8 cellular contexts compared by ENCODE assay signal in the genomic region with DNA sequence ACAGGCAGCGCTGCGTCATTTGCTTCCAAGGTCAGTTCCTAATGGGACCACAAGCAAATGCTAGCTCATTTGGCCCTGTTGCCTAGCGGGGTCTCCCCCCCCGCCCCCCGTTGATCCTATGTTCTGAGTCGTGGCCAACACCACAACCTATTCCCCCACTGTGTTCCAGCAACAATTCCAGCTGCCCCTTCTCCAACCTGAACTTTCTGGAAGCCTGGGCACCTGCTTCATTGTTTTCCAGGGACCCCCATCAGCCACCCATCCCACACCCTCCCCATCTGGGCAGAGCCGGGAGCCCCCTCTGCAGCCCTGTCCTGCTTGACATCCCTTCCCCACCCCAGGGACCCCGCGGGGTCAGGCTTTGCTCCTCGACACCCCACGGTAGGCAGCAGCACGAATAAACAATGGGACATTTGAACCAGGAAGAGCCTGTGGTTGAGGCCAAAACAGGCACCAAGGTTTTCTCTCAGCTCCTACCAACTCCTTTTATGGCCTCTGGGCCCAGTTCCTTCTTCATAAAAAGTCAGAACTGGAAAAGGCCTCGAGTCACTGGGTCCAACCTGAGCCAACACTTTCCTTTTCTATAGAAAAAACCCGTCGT.
DNase-seq lines count a peak whose midpoint lies in the region; ATAC-seq lines count a peak whose summit lies in the region.

No MANE protein-coding gene starts in this region.

- peak overlapping the region; percentile 91 for H3K4me3 Mint-ChIP-seq in activated naive CD8-positive, alpha-beta T cell
- peak overlapping the region; percentile 79 to 95 for H3K4me3 Mint-ChIP-seq in stimulated activated naive B cell treated with anti-CD40 and anti-IgM and Interleukin-4, amounts not matched to agents 10 μg/mL and 1 μg/mL and 100 μg/mL, for 72 hours

- peak overlapping the region; percentile 98 for H3K27ac Mint-ChIP-seq in activated naive CD8-positive, alpha-beta T cell
- peak overlapping the region; percentile 99 for H3K27ac Mint-ChIP-seq in stimulated activated naive B cell treated with anti-CD40 and anti-IgM and Interleukin-4, amounts not matched to agents 10 μg/mL and 1 μg/mL and 100 μg/mL, for 72 hours

- no peaks in the 10 kb centered on the region for H3K27me3 Mint-ChIP-seq in activated naive CD8-positive, alpha-beta T cell
- no peaks in the 10 kb centered on the region for H3K27me3 Mint-ChIP-seq in stimulated activated naive B cell treated with anti-CD40 and anti-IgM and Interleukin-4, amounts not matched to agents 10 μg/mL and 1 μg/mL and 100 μg/mL, for 72 hours

- peak overlapping the region; percentile 38; the same call in 1 of the 2 replicates for H3K4me3 ChIP-seq in iPS-18c (ENCODE audit: insufficient read depth, low read depth, low read length)

- H3K36me3 Mint-ChIP-seq in activated naive CD8-positive, alpha-beta T cell, result no peaks in the 10 kb centered on the region
- no peaks in the 10 kb centered on the region for H3K36me3 Mint-ChIP-seq in stimulated activated naive B cell treated with anti-CD40 and anti-IgM and Interleukin-4, amounts not matched to agents 10 μg/mL and 1 μg/mL and 100 μg/mL, for 72 hours

- H3K9me3 Mint-ChIP-seq in activated naive CD8-positive, alpha-beta T cell (ENCODE audit: low read depth), result no peaks in the 10 kb centered on the region
- no peaks in the 10 kb centered on the region for H3K9me3 Mint-ChIP-seq in stimulated activated naive B cell treated with anti-CD40 and anti-IgM and Interleukin-4, amounts not matched to agents 10 μg/mL and 1 μg/mL and 100 μg/mL, for 72 hours

- no peaks in the 10 kb centered on the region for H3K9me3 ChIP-seq in iPS-18c (ENCODE audit: control insufficient read depth, insufficient read depth, low read length)

- H3K4me1 Mint-ChIP-seq in activated naive CD8-positive, alpha-beta T cell (ENCODE audit: low read depth), result peaks cover 46% of the 10 kb centered on the region
- H3K4me1 Mint-ChIP-seq in stimulated activated naive B cell treated with anti-CD40 and anti-IgM and Interleukin-4, amounts not matched to agents 10 μg/mL and 1 μg/mL and 100 μg/mL, for 72 hours, result peaks cover 50 to 72% of the 10 kb centered on the region in 2 donors

- peak; percentile 67 for DNase-seq in NCI-H2107 treated with DMSO at 0.1 percent for 48 hours (lab: John Stamatoyannopoulos, UW; ENCODE audit: unreplicated experiment)
- DNase-seq in NCI-H2107 (lab: John Stamatoyannopoulos, UW), result no peak
- no peak for DNase-seq in stimulated activated naive B cell treated with anti-CD40 and anti-IgM and Interleukin-4, amounts not matched to agents 10 μg/mL and 1 μg/mL and 100 μg/mL, for 72 hours
- no peak for DNase-seq in HuH-7.5 (ENCODE audit: low spot score)
- DNase-seq in NCI-H446 (lab: John Stamatoyannopoulos, UW), result no peak

- ATAC-seq in HG03575 (IDR thresholded peaks at IDR 0.05; ENCODE audit: extremely low read depth, insufficient number of reproducible peaks, low FRiP score, unreplicated experiment), result peak; percentile 0
- ATAC-seq in stimulated activated naive B cell treated with anti-CD40 and anti-IgM and Interleukin-4, amounts not matched to agents 10 μg/mL and 1 μg/mL and 100 μg/mL, for 72 hours (replicated peaks), result no peak
